Comparison of ENCODE assay signal across 9 cellular contexts in genomic region chr17:39740357-39741111, GRCh38. TPM values are rescaled to one million over a fixed set of nuclear protein-coding genes. Genes with fewer than 3 reads are reported as not detected.
DNase-seq lines count a peak whose midpoint lies in the region; ATAC-seq, FAIRE-seq and TF ChIP-seq lines count a peak whose summit lies in the region.
"Had no signal": no experiment of that assay in that cellular context is flagged by ENCODE, and none has a peak within 500 bp of the region (broad histone marks: within the 10 kb centered on the region; RNA-seq: fewer than 3 reads in every experiment).

No MANE protein-coding gene starts in this region.

- no peak overlapping the region for H3K4me3 Mint-ChIP-seq in activated T-helper 17 cell treated with anti-CD3 and anti-CD28 coated beads, Interleukin-2, amount 50 U/mL, for 72 hours

- peak overlapping the region; percentile 28 for H3K27ac Mint-ChIP-seq in activated T-helper 17 cell treated with anti-CD3 and anti-CD28 coated beads, Interleukin-2, amount 50 U/mL, for 72 hours

- DNase-seq in heart left ventricle (no peak), cardiac septum (ENCODE audit: low spot score) (no peak), kidney epithelial cell (ENCODE audit: low read depth) (peak; percentile 69), urothelium cell line (ENCODE audit: low spot score) (peak; percentile 87), HUDEP-2 (lab: John Stamatoyannopoulos, UW; ENCODE audit: unreplicated experiment in 76 of 76) (no peak), amniotic stem cell (lab: John Stamatoyannopoulos, UW) (no peak)

- intact Hi-C loops in heart left ventricle (cut with DNase I), result no loop called here
- intact Hi-C loops in cardiac septum (cut with DNase I), result no loop called here

- ATAC-seq in heart left ventricle (peak in 3 of 4 donors; percentile 6 to 26 (median 14)), GM18511 (IDR thresholded peaks at IDR 0.05; ENCODE audit: unreplicated experiment) (no peak)
- ATAC-seq in activated T-helper 17 cell treated with anti-CD3 and anti-CD28 coated beads, Interleukin-2, amount 50 U/mL, for 72 hours (replicated peaks), result peak; percentile 11

- H3K36me3 Mint-ChIP-seq in activated T-helper 17 cell treated with anti-CD3 and anti-CD28 coated beads, Interleukin-2, amount 50 U/mL, for 72 hours (ENCODE audit: low read depth), result no peaks in the 10 kb centered on the region

- H3K27me3 ChIP-seq in heart left ventricle (peaks cover 15 to 71% (median 28%) of the 10 kb centered on the region in 9 donors), kidney epithelial cell (ENCODE audit: control insufficient read depth, insufficient read depth, low read length) (no peaks in the 10 kb centered on the region)

- no peak for TF ChIP-seq POLR2A in heart left ventricle (IDR thresholded peaks at IDR 0.05)

- no peaks in the 10 kb centered on the region for H3K9me3 Mint-ChIP-seq in activated T-helper 17 cell treated with anti-CD3 and anti-CD28 coated beads, Interleukin-2, amount 50 U/mL, for 72 hours

- no peaks in the 10 kb centered on the region for H3K36me3 ChIP-seq in heart left ventricle
- peaks cover 10% of the 10 kb centered on the region for H3K36me3 ChIP-seq in kidney epithelial cell (ENCODE audit: control insufficient read depth, insufficient read depth, low read length)

- 31 to 53% (median 42%) methylated on average over 12 to 16 of the region's 16 CpGs for WGBS in heart left ventricle, 4 donors

- peaks cover 0 to 44% (median 15%) of the 10 kb centered on the region in 12 donors for H3K4me1 ChIP-seq in heart left ventricle

- H3K4me3 ChIP-seq in heart left ventricle (no peak overlapping the region), kidney epithelial cell (ENCODE audit: low read depth, low read length) (peak overlapping the region; percentile 85)

- H3K27me3 Mint-ChIP-seq in activated T-helper 17 cell treated with anti-CD3 and anti-CD28 coated beads, Interleukin-2, amount 50 U/mL, for 72 hours, result peaks cover 11% of the 10 kb centered on the region

- no peak overlapping the region for H3K27ac ChIP-seq in heart left ventricle

- TF ChIP-seq CTCF in heart left ventricle (IDR thresholded peaks at IDR 0.05) (no peak), kidney epithelial cell (IDR thresholded peaks at IDR 0.05; ENCODE audit: insufficient read depth, low read length, poor library complexity, severe bottlenecking) (no peak)

- H3K9me3 ChIP-seq in heart left ventricle, result no peaks in the 10 kb centered on the region

- peak; percentile 97 for FAIRE-seq in urothelium cell line (lab: Jason Lieb, UNC)
- FAIRE-seq: islet of Langerhans had no signal

- H3K4me1 Mint-ChIP-seq in activated T-helper 17 cell treated with anti-CD3 and anti-CD28 coated beads, Interleukin-2, amount 50 U/mL, for 72 hours, result peaks cover 5% of the 10 kb centered on the region

RNA-seq across cellular contexts. Expression of gene GRB7, which starts 2.8 kb away (rescaled TPM):
- total RNA-seq in heart left ventricle, result 1 to 10 TPM in 7 of 9 donors, under 1 TPM in 2; 0.48 to 8.2 (median 1.7) TPM
- 1 to 10 TPM in 1 of 2 donors, under 1 TPM in 1; 0.57 to 1.3 TPM for polyA plus RNA-seq in heart left ventricle
- total RNA-seq in cardiac septum, result 0.65 TPM
- under 1 TPM in 1 of 2 donors, not detected in 1; 0.40 TPM for total RNA-seq in activated T-helper 17 cell treated with anti-CD3 and anti-CD28 coated beads, Interleukin-2, amount 50 U/mL, for 72 hours
- 20.5 and 21.2 TPM in 2 replicates for total RNA-seq in kidney epithelial cell

RNA-seq across cellular contexts. Expression of gene MIEN1, which starts 10.2 kb away (rescaled TPM):
- total RNA-seq in heart left ventricle (10 to 100 TPM; 34.3 to 98.1 (median 53.3) TPM), cardiac septum (48.5 TPM), kidney epithelial cell (83.7 and 97.0 TPM in 2 replicates)
- 100 to 1,000 TPM in 1 of 2 donors, 10 to 100 TPM in 1; 87.6 to 159 TPM for polyA plus RNA-seq in heart left ventricle
- 10 to 100 TPM; 24.6 to 45.2 TPM for total RNA-seq in activated T-helper 17 cell treated with anti-CD3 and anti-CD28 coated beads, Interleukin-2, amount 50 U/mL, for 72 hours

RNA-seq across cellular contexts. Expression of gene ERBB2, which starts 40.7 kb away (rescaled TPM):
- 10 to 100 TPM; 51.4 to 95.1 (median 79.3) TPM for total RNA-seq in heart left ventricle
- polyA plus RNA-seq in heart left ventricle, result 10 to 100 TPM; 29.7 to 77.4 TPM
- total RNA-seq in cardiac septum, result 84.4 TPM
- total RNA-seq in activated T-helper 17 cell treated with anti-CD3 and anti-CD28 coated beads, Interleukin-2, amount 50 U/mL, for 72 hours, result 1 to 10 TPM; 3.4 to 5.9 TPM
- 44.1 and 47.2 TPM in 2 replicates for total RNA-seq in kidney epithelial cell

RNA-seq across cellular contexts. Expression of gene PGAP3, which starts 52.7 kb away (rescaled TPM):
- total RNA-seq in heart left ventricle (10 to 100 TPM in 7 of 9 donors, 1 to 10 TPM in 2; 8.0 to 18.8 (median 13.1) TPM), cardiac septum (15.3 TPM), kidney epithelial cell (12.5 and 12.8 TPM in 2 replicates)
- polyA plus RNA-seq in heart left ventricle, result 10 to 100 TPM; 13.3 to 13.8 TPM
- 10 to 100 TPM in 1 of 2 donors, 1 to 10 TPM in 1; 5.9 to 14.8 TPM for total RNA-seq in activated T-helper 17 cell treated with anti-CD3 and anti-CD28 coated beads, Interleukin-2, amount 50 U/mL, for 72 hours

Comparison
In these comparisons a context has a peak if more than half of its experiments do, and no peak if none do; other contexts are left out.
1. DNase-seq: peak in kidney epithelial cell (single experiment) and urothelium cell line (single experiment); none in heart left ventricle (0 of 5), cardiac septum (single experiment), HUDEP-2 (0 of 76) and amniotic stem cell (single experiment).